ENCODE assay signal across 21 cellular contexts in genomic region chr10:86191686-86192085, GRCh38.
"Had no signal": no experiment of that assay in that cellular context is flagged by ENCODE, and none has a peak within 500 bp of the region (broad histone marks: within the 10 kb centered on the region; RNA-seq: fewer than 3 reads in every experiment).

No MANE protein-coding gene starts in this region.

- H3K4me2 ChIP-seq: KMS-11 had no signal

- H3K4me1 ChIP-seq: SJSA1 had no signal

- H3K27me3 ChIP-seq: SJSA1 had no signal

- H3K36me3 ChIP-seq: SJSA1 had no signal

- H3K9me3 ChIP-seq: SJSA1 had no signal

- H3K27ac ChIP-seq: HL-60, KMS-11, SJSA1, SK-N-MC had no signal

- DNase-seq: Kasumi-1, MM.1S, NCI-H1092 treated with DMSO at 0.1 percent for 48 hours, NCI-H1436, NCI-H187, NCI-H2029, NCI-H2081 treated with DMSO at 0.1 percent for 48 hours, NCI-H2171, NCI-H226, NCI-H446, NCI-H510A, NCI-H524 treated with DMSO at 0.1 percent for 48 hours, NCI-H774, Right ventricle myocardium superior, RPMI8226, SIG-M5 had no signal

- H3K4me3 ChIP-seq: K562, SJSA1, SK-N-MC had no signal

- H3K9ac ChIP-seq: KMS-11 had no signal

- ATAC-seq: K562 had no signal
